ENCODE assay signal across 22 cellular contexts in the genomic region with DNA sequence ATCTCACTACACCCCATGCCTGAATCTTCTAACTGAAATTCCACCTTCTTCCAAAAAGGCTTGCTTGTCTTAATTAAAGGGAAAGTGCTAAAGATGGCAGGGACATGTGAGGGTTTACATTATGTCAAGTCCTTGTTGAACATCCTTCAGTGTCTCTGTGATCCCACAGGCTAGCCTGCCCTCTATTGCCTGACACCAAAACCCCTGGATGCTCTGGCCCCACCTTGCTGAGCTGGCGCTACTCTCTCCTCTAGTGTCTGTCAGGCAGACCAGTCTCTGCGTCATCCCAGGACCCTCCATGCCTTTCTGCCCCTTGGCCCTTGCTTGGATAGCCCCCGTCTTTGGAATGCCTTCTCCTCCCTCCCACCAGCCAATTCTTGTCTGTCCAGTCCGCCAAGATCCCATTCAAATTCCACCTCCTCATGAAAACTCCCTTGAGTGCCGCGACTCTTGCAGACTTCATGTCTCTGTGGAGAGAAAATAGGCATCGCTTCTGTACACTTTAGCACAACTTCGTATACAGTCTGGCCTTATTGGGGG.
DNase-seq lines count a peak whose midpoint lies in the region; ATAC-seq and TF ChIP-seq lines count a peak whose summit lies in the region.
"Had no signal": no experiment of that assay in that cellular context is flagged by ENCODE, and none has a peak within 500 bp of the region (broad histone marks: within the 10 kb centered on the region; RNA-seq: fewer than 3 reads in every experiment).

No MANE protein-coding gene starts in this region.

- no peak for TF ChIP-seq POLR2A in thyroid gland (IDR thresholded peaks at IDR 0.05)

- H3K4me1 Mint-ChIP-seq in endodermal cell (peaks cover 19% of the 10 kb centered on the region), neural crest cell (peaks cover 49% of the 10 kb centered on the region)
- H3K4me1 Mint-ChIP-seq: CD4-positive, CD25-positive, alpha-beta regulatory T cell; IgD-negative memory B cell had no signal

- intact Hi-C loops in thyroid gland (cut with DNase I): no loop called here

- no peak overlapping the region for H3K4me3 Mint-ChIP-seq in endodermal cell
- peak overlapping the region; percentile 5 for H3K4me3 Mint-ChIP-seq in neural crest cell
- H3K4me3 Mint-ChIP-seq: CD4-positive, CD25-positive, alpha-beta regulatory T cell; IgD-negative memory B cell had no signal

- H3K4me1 ChIP-seq in endodermal cell (ENCODE audit: control insufficient read depth, insufficient read depth, low read length) (peaks cover 5% of the 10 kb centered on the region), thyroid gland (peaks cover 4% of the 10 kb centered on the region in 2 donors)
- H3K4me1 ChIP-seq: BLaER1 had no signal

- H3K27ac ChIP-seq in endodermal cell (ENCODE audit: low read depth, low read length) (no peak overlapping the region), thyroid gland (no peak overlapping the region)
- H3K27ac ChIP-seq: BLaER1, KMS-11, SK-N-MC had no signal

- ATAC-seq in HG03342 (IDR thresholded peaks at IDR 0.05; ENCODE audit: unreplicated experiment) (no peak), GM19455 (IDR thresholded peaks at IDR 0.05; ENCODE audit: unreplicated experiment) (no peak)
- ATAC-seq: HCT116 had no signal

- H3K36me3 Mint-ChIP-seq in endodermal cell (ENCODE audit: low read depth) (no peaks in the 10 kb centered on the region), neural crest cell (ENCODE audit: low read depth) (peaks cover 10% of the 10 kb centered on the region)
- H3K36me3 Mint-ChIP-seq: CD4-positive, CD25-positive, alpha-beta regulatory T cell had no signal

- no peak overlapping the region for H3K27ac Mint-ChIP-seq in endodermal cell
- peak overlapping the region; percentile 0 for H3K27ac Mint-ChIP-seq in neural crest cell (ENCODE audit: unreplicated experiment)
- H3K27ac Mint-ChIP-seq: CD4-positive, CD25-positive, alpha-beta regulatory T cell had no signal

- no peak overlapping the region for H3K9ac ChIP-seq in endodermal cell (ENCODE audit: extremely low read depth, low read length, poor library complexity, severe bottlenecking)
- H3K9ac ChIP-seq: BLaER1, KMS-11 had no signal

- H3K27me3 ChIP-seq in endodermal cell (ENCODE audit: control insufficient read depth, insufficient read depth, low read length, poor library complexity, severe bottlenecking) (no peaks in the 10 kb centered on the region), thyroid gland (no peaks in the 10 kb centered on the region)
- H3K27me3 ChIP-seq: BLaER1 had no signal

- TF ChIP-seq CTCF in LNCaP clone FGC (IDR thresholded peaks at IDR 0.05; ENCODE audit: control insufficient read depth, extremely low read depth, insufficient read depth): 0 out of 2 replicates have a peak, but pooled peaks have one; percentile 5
- peak; percentile 43 for TF ChIP-seq CTCF in endodermal cell (conservative IDR thresholded peaks at IDR 0.05)
- no peak for TF ChIP-seq CTCF in neural crest cell (conservative IDR thresholded peaks at IDR 0.05)
- no peak for TF ChIP-seq CTCF in thyroid gland (IDR thresholded peaks at IDR 0.05)

- WGBS in endodermal cell (ENCODE audit: insufficient coverage in 1 of 2, insufficient read length in 1 of 2), 2 experiments: 77 to 84% methylated on average over 8 of the region's 8 CpGs
- WGBS in thyroid gland, 2 donors: 43 to 51% methylated on average over 8 of the region's 8 CpGs

- H3K27me3 Mint-ChIP-seq in endodermal cell (ENCODE audit: insufficient read depth) (peaks cover 3% of the 10 kb centered on the region), neural crest cell (ENCODE audit: low read depth) (peaks cover 85% of the 10 kb centered on the region)

- H3K36me3 ChIP-seq in endodermal cell (ENCODE audit: control insufficient read depth, insufficient read depth, low read length) (no peaks in the 10 kb centered on the region), thyroid gland (no peaks in the 10 kb centered on the region)
- H3K36me3 ChIP-seq: BLaER1 had no signal

- no peak for DNase-seq in LNCaP clone FGC (ENCODE audit: low read depth)
- DNase-seq in endodermal cell: peak; percentile 65
- no peak for DNase-seq in neural crest cell (ENCODE audit: low read depth, low spot score)
- DNase-seq in thyroid gland: peak; percentile 30 to 31
- no peak for DNase-seq in UCSD-AML1 (lab: John Stamatoyannopoulos, UW; ENCODE audit: unreplicated experiment)
- DNase-seq in DMS53 treated with DMSO at 0.1 percent for 48 hours (lab: John Stamatoyannopoulos, UW; ENCODE audit: unreplicated experiment): no peak
- DNase-seq: CD4-positive, CD25-positive, alpha-beta regulatory T cell; DMS153; GOT3; NCI-H1092 treated with DMSO at 0.1 percent for 48 hours; NCI-H1436; NCI-H187 treated with DMSO at 0.1 percent for 48 hours; NCI-H524; NCI-H748 treated with DMSO at 0.1 percent for 48 hours; SIG-M5 had no signal

- H3K4me3 ChIP-seq in LNCaP clone FGC (ENCODE audit: low read depth, low read length): no peak overlapping the region
- no peak overlapping the region for H3K4me3 ChIP-seq in endodermal cell (ENCODE audit: low read length)
- no peak overlapping the region for H3K4me3 ChIP-seq in thyroid gland (replicated peaks in 1 of 3)
- H3K4me3 ChIP-seq: BLaER1, SK-N-MC had no signal

- H3K9me3 ChIP-seq in endodermal cell (ENCODE audit: control insufficient read depth, low read length) (no peaks in the 10 kb centered on the region), thyroid gland (no peaks in the 10 kb centered on the region)
- H3K9me3 ChIP-seq: BLaER1 had no signal

- no peaks in the 10 kb centered on the region for H3K9me3 Mint-ChIP-seq in endodermal cell
- no peaks in the 10 kb centered on the region for H3K9me3 Mint-ChIP-seq in neural crest cell

Comparison
In these comparisons a context has a peak if more than half of its experiments do, and no peak if none do; other contexts are left out.
1. DNase-seq: peak in endodermal cell (single experiment) and thyroid gland (2 of 2); none in LNCaP clone FGC (single experiment), neural crest cell (single experiment), UCSD-AML1 (single experiment) and DMS53 treated with DMSO at 0.1 percent for 48 hours (single experiment).
2. CTCF ChIP-seq: peak in LNCaP clone FGC (single experiment) and endodermal cell (single experiment); none in neural crest cell (single experiment) and thyroid gland (0 of 6).